In the genomic region with DNA sequence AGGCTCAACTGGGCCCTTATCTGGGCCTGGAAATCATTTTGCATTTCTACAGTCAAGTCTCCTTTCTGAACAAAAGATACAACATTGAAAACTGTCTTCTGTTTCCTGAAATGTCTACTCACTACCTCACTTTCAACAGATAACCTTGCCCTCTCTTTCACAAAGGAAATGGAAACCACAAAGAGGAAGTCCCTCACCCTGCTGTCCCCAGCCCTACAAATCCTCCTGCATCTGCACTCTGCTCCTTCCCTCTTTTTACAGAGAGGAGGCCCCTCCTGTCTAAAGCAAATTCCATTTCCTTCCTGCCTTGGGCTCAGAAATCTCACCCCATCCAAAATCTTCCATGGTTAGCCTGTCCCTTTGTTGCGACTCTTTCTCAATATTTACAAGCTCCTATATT, we compare ENCODE assay signal across 8 cellular contexts. TPM values are rescaled to one million over a fixed set of nuclear protein-coding genes. Genes with fewer than 3 reads are reported as not detected.
DNase-seq lines count a peak whose midpoint lies in the region; ATAC-seq, FAIRE-seq and TF ChIP-seq lines count a peak whose summit lies in the region.

No MANE protein-coding gene starts in this region.

- POLR2A ChIA-PET in PC-3 (lab: Charles Lee; ENCODE audit: unreplicated experiment), result no interaction called here

- no TSS peak for BruUV-seq in PC-3 (replicated peaks; lab: Mats Ljungman, UMichigan)

- H4K20me1 ChIP-seq in PC-3 (ENCODE audit: low read length), result no peaks in the 10 kb centered on the region

- H3K4me1 Mint-ChIP-seq in stimulated activated naive CD8-positive, alpha-beta T cell treated with anti-CD3 and anti-CD28 coated beads, Interleukin-15, amount 100 ng/mL, for 72 hours, result peaks cover 12% of the 10 kb centered on the region

- H3K79me2 ChIP-seq in PC-3 (ENCODE audit: low read length), result no peaks in the 10 kb centered on the region

- no peak overlapping the region for H2AFZ ChIP-seq in PC-3 (ENCODE audit: low read length)

- CTCF ChIA-PET in PC-3 (lab: Charles Lee), result no interaction called here

- no peak overlapping the region for H3K4me2 ChIP-seq in PC-3 (ENCODE audit: low read length)

- FAIRE-seq in D721Med (lab: Jason Lieb, UNC), result no peak

- no peaks in the 10 kb centered on the region for H3K27me3 Mint-ChIP-seq in stimulated activated naive CD8-positive, alpha-beta T cell treated with anti-CD3 and anti-CD28 coated beads, Interleukin-15, amount 100 ng/mL, for 72 hours

- H3K9me2 ChIP-seq in PC-3 (replicated peaks; ENCODE audit: low read length), result no peaks in the 10 kb centered on the region

- intact Hi-C loops in PC-3 (cut with micrococcal nuclease), result no loop called here

- DNase-seq in stimulated activated naive CD4-positive, alpha-beta T cell (lab: John Stamatoyannopoulos, UW), result peak in 4 of 6 experiments; percentile 0 to 37 (median 26)
- DNase-seq in stimulated activated naive CD4-positive, alpha-beta T cell treated with Interleukin-2 at 50 U/mL for 16 hours (lab: John Stamatoyannopoulos, UW), result no peak
- DNase-seq in SKM-1 (lab: John Stamatoyannopoulos, UW; ENCODE audit: unreplicated experiment) (peak; percentile 62), D721Med (ENCODE audit: insufficient read length, low spot score) (no peak), PC-3 (no peak), GM03348 (ENCODE audit: low spot score) (no peak)
- DNase-seq in stimulated activated naive CD8-positive, alpha-beta T cell treated with anti-CD3 and anti-CD28 coated beads, Interleukin-15, amount 100 ng/mL, for 72 hours, result no peak

- no peak overlapping the region for H3K27ac Mint-ChIP-seq in stimulated activated naive CD8-positive, alpha-beta T cell treated with anti-CD3 and anti-CD28 coated beads, Interleukin-15, amount 100 ng/mL, for 72 hours

- TF ChIP-seq CTCF in D721Med (IDR thresholded peaks at IDR 0.05; ENCODE audit: insufficient read depth, missing control alignments) (no peak), PC-3 (conservative IDR thresholded peaks at IDR 0.05; ENCODE audit: low read depth, low read length) (no peak)

- no peak overlapping the region for H3K9ac ChIP-seq in PC-3 (ENCODE audit: low read length)

- ATAC-seq in HG03060 (IDR thresholded peaks at IDR 0.05; ENCODE audit: low read depth, unreplicated experiment) (peak; percentile 86), PC-3 (no peak)
- peak; percentile 76 for ATAC-seq in stimulated activated naive CD8-positive, alpha-beta T cell treated with anti-CD3 and anti-CD28 coated beads, Interleukin-15, amount 100 ng/mL, for 72 hours

- no peaks in the 10 kb centered on the region for H3K9me3 ChIP-seq in PC-3 (ENCODE audit: low read length)

- H3K4me1 ChIP-seq in PC-3 (ENCODE audit: insufficient read depth, low read length), result no peaks in the 10 kb centered on the region

- no peaks in the 10 kb centered on the region for H3F3A ChIP-seq in PC-3 (ENCODE audit: low read length, unreplicated experiment)

- no peak overlapping the region for H3K4me3 Mint-ChIP-seq in stimulated activated naive CD8-positive, alpha-beta T cell treated with anti-CD3 and anti-CD28 coated beads, Interleukin-15, amount 100 ng/mL, for 72 hours

- no peaks in the 10 kb centered on the region for H3K36me3 ChIP-seq in PC-3 (ENCODE audit: low read depth, low read length)

- H3K27me3 ChIP-seq in PC-3 (ENCODE audit: low read length), result no peaks in the 10 kb centered on the region

- peaks cover 0 to 5% of the 10 kb centered on the region in 2 donors for H3K9me3 Mint-ChIP-seq in stimulated activated naive CD8-positive, alpha-beta T cell treated with anti-CD3 and anti-CD28 coated beads, Interleukin-15, amount 100 ng/mL, for 72 hours

- no peak overlapping the region for H3K27ac ChIP-seq in PC-3 (ENCODE audit: low read length)

- no peak overlapping the region for H3K4me3 ChIP-seq in PC-3 (ENCODE audit: low read length)

RNA-seq across cellular contexts. Expression of gene CYBB, which starts 24.8 kb away (rescaled TPM):
- 0.40 and 0.46 TPM in 2 replicates for total RNA-seq in PC-3 (2014; rRNA removed)

Comparison
In these comparisons a context has a peak if more than half of its experiments do, and no peak if none do; other contexts are left out.
1. DNase-seq: peak in stimulated activated naive CD4-positive, alpha-beta T cell (4 of 6) and SKM-1 (single experiment); none in stimulated activated naive CD4-positive, alpha-beta T cell treated with Interleukin-2 at 50 U/mL for 16 hours (single experiment), stimulated activated naive CD8-positive, alpha-beta T cell treated with anti-CD3 and anti-CD28 coated beads, Interleukin-15, amount 100 ng/mL, for 72 hours (0 of 2), D721Med (single experiment), PC-3 (single experiment) and GM03348 (single experiment).